ENCODE assay signal across 8 cellular contexts in the genomic region with DNA sequence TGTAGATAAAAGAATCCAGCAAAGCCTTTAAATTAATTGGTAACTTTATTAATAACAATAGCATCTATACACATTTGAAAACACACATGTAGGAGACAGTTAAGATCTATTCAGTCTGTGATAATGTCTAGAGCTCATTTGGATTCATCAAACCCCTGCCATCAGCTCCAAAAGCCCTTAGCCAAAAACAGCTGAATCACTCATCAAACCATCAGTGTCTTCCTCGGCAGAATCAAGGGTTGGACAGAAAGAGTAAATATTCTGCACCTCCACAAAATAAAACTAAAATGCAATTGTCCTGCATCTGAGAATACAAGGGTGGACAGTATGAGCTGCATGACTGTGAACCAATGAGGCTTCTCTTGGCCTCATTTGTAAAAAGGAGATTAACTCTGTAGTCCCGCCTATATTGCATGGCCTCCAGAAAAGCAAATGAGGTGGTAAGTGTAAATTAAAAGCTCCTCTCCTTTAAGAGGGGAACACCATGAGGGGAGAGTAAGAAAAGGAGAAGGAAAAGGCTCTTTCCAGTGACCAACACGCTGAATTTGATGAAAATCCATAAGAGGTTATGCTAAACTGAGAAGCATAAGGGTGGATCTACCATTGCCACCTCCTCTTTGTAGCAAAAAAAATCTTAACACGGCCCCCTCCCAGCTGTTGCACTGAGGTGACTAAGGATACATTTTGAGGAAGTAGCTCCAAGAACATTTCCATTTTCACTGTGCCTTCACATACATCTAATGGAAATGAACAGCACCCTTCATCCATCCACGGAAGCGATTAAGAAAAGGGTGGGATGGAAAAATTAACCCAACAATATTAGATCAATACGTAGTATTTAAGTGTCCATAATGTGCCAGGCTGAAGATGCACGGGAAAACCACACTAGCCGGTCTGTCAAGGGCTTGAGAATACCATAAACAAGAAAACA. TPM values are rescaled to one million over a fixed set of nuclear protein-coding genes. Genes with fewer than 3 reads are reported as not detected.
DNase-seq lines count a peak whose midpoint lies in the region; ATAC-seq and TF ChIP-seq lines count a peak whose summit lies in the region.

No MANE protein-coding gene starts in this region.

- no peaks in the 10 kb centered on the region for H3K36me3 ChIP-seq in skeletal muscle tissue (ENCODE audit: control insufficient read depth in 3 of 3, insufficient read depth in 3 of 3, low read length in 3 of 3)

- H3K9ac ChIP-seq in skeletal muscle tissue (ENCODE audit: low read depth in 1 of 3, low read length in 3 of 3), result peak overlapping the region; percentile 76 to 92 (median 86)

- no peaks in the 10 kb centered on the region for H3K4me1 ChIP-seq in foreskin keratinocyte
- peaks cover 19 to 26% (median 26%) of the 10 kb centered on the region in 3 donors for H3K4me1 ChIP-seq in skeletal muscle tissue (ENCODE audit: control insufficient read depth in 3 of 3, insufficient read depth in 3 of 3, low read length in 3 of 3)

- no peaks in the 10 kb centered on the region for H3K9me3 ChIP-seq in skeletal muscle tissue (ENCODE audit: control insufficient read depth in 3 of 3, low read length in 3 of 3)

- no peak for TF ChIP-seq CTCF in foreskin keratinocyte (conservative IDR thresholded peaks at IDR 0.05)

- H3K27me3 ChIP-seq in foreskin keratinocyte (no peaks in the 10 kb centered on the region), skeletal muscle tissue (ENCODE audit: control insufficient read depth in 3 of 3, insufficient read depth in 3 of 3, low read length in 3 of 3) (no peaks in the 10 kb centered on the region)

- H3K27ac ChIP-seq in foreskin keratinocyte (peak overlapping the region; percentile 76), skeletal muscle tissue (ENCODE audit: low read depth, low read length) (peak overlapping the region; percentile 97)

- H3K4me3 ChIP-seq in skeletal muscle tissue (ENCODE audit: low read length in 3 of 3), result peak overlapping the region; percentile 77 to 95 (median 88)

- ATAC-seq in foreskin keratinocyte (no peak), HG03039 (IDR thresholded peaks at IDR 0.05; ENCODE audit: unreplicated experiment) (no peak), HG03521 (IDR thresholded peaks at IDR 0.05; ENCODE audit: unreplicated experiment) (no peak)

- peak; percentile 43 for DNase-seq in activated CD8-positive, alpha-beta memory T cell treated with anti-CD3 and anti-CD28 coated beads for 24 hours
- no peak for DNase-seq in activated CD8-positive, alpha-beta memory T cell treated with anti-CD3 and anti-CD28 coated beads, Interleukin-2, amount 50 U/mL, for 4 hours
- DNase-seq in NCI-H1105 treated with DMSO at 0.1 percent for 48 hours (lab: John Stamatoyannopoulos, UW) (peak; percentile 46), SKM-1 (lab: John Stamatoyannopoulos, UW; ENCODE audit: unreplicated experiment) (peak; percentile 92), foreskin keratinocyte (peak in 1 of 2 donors; percentile 78)

RNA-seq across cellular contexts. Expression of a gene that starts 14.7 kb away (rescaled TPM):
- total RNA-seq in foreskin keratinocyte (16.6 and 18.2 TPM in 2 replicates), skeletal muscle tissue (6.3 TPM)
- 23.5 and 25.8 TPM in 2 replicates for polyA plus RNA-seq in foreskin keratinocyte

RNA-seq across cellular contexts. Expression of a gene that starts 32.9 kb away (rescaled TPM):
- total RNA-seq in foreskin keratinocyte (3.4 and 6.5 TPM in 2 replicates), skeletal muscle tissue (2.1 TPM)
- polyA plus RNA-seq in foreskin keratinocyte, result 2.1 and 3.8 TPM in 2 replicates

RNA-seq across cellular contexts. Expression of a gene that starts 42.9 kb away (rescaled TPM):
- total RNA-seq in foreskin keratinocyte (53.7 and 54.5 TPM in 2 replicates), skeletal muscle tissue (8.4 TPM)
- polyA plus RNA-seq in foreskin keratinocyte, result 99.7 and 105 TPM in 2 replicates

RNA-seq across cellular contexts. Expression of a gene that starts 52.0 kb away (rescaled TPM):
- 10.9 and 12.5 TPM in 2 replicates for total RNA-seq in foreskin keratinocyte
- polyA plus RNA-seq in foreskin keratinocyte, result 8.4 and 8.6 TPM in 2 replicates
- 6.8 TPM for total RNA-seq in skeletal muscle tissue
